ENCODE assay signal across 13 cellular contexts in the genomic region with DNA sequence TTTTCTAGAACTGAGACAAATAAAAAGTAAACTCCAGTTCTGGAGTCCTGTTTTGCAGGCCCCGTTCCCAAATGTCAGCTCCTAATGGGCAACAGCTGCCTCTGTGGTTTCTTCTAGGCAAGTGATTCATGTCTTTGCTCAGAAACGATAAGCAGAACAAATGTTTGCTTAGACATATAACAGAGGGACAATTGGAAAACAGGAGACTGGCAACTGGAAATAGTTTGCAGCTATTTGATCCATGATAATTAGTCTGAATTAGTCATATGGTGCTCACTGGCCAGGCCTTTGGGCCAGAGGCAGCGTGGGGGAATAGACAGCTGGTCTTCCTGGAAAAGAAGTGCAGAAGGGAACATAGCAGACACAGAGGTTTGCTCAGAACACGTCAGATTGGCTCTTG. TPM values are rescaled to one million over a fixed set of nuclear protein-coding genes. Genes with fewer than 3 reads are reported as not detected.
A peak's percentile ranks its signal among the peaks of the same experiment; 100 is the strongest.
DNase-seq lines count a peak whose midpoint lies in the region; ATAC-seq and TF ChIP-seq lines count a peak whose summit lies in the region.
"Had no signal": no experiment of that assay in that cellular context is flagged by ENCODE, and none has a peak within 500 bp of the region (broad histone marks: within the 10 kb centered on the region; RNA-seq: fewer than 3 reads in every experiment).

No MANE protein-coding gene starts in this region.

- peak; percentile 76 for ATAC-seq in left lung

- no peaks in the 10 kb centered on the region for H3K36me3 ChIP-seq in brain microvascular endothelial cell (replicated peaks)
- H3K36me3 ChIP-seq in left lung, result no peaks in the 10 kb centered on the region
- no peaks in the 10 kb centered on the region for H3K36me3 ChIP-seq in suprapubic skin
- H3K36me3 ChIP-seq: Peyer's patch had no signal

- TF ChIP-seq CTCF in brain microvascular endothelial cell (IDR thresholded peaks at IDR 0.05; ENCODE audit: low read depth, low read length, missing control alignments), result no peak
- TF ChIP-seq CTCF in left lung (IDR thresholded peaks at IDR 0.05), result no peak
- no peak for TF ChIP-seq CTCF in GM10248 (IDR thresholded peaks at IDR 0.05; ENCODE audit: control extremely low read depth, extremely low read depth, low read depth, missing control alignments)
- TF ChIP-seq CTCF in suprapubic skin (IDR thresholded peaks at IDR 0.05), result no peak

- DNase-seq in A172 (ENCODE audit: low spot score) (peak; percentile 92), LHCN-M2 (ENCODE audit: low read depth) (peak; percentile 99), brain microvascular endothelial cell (peak; percentile 84), left lung (no peak), GM10248 (ENCODE audit: extremely low spot score) (no peak), LoVo (ENCODE audit: low spot score) (no peak), suprapubic skin (ENCODE audit: low spot score in 2 of 2) (no peak), NAMALWA (ENCODE audit: low spot score) (no peak)
- DNase-seq: activated CD8-positive, alpha-beta memory T cell treated with anti-CD3 and anti-CD28 coated beads, Interleukin-2, amount 50 U/mL, for 4 hours; AML-193 had no signal

- H3K27me3 ChIP-seq in brain microvascular endothelial cell (replicated peaks), result no peaks in the 10 kb centered on the region
- H3K27me3 ChIP-seq in left lung, result no peaks in the 10 kb centered on the region
- peaks cover 6% of the 10 kb centered on the region for H3K27me3 ChIP-seq in suprapubic skin
- H3K27me3 ChIP-seq: Peyer's patch had no signal

- H3K4me3 ChIP-seq in brain microvascular endothelial cell (ENCODE audit: low read depth, low read length) (no peak overlapping the region), left lung (no peak overlapping the region), suprapubic skin (no peak overlapping the region)
- H3K4me3 ChIP-seq: coronary artery, Peyer's patch, skin epidermis had no signal

- in situ Hi-C loops in brain microvascular endothelial cell (cut with HindIII; ENCODE audit: low pct_ligation_motif_present, low sequenced_read_pairs), result no loop called here

- H3K4me1 ChIP-seq in left lung (no peaks in the 10 kb centered on the region), suprapubic skin (no peaks in the 10 kb centered on the region)
- H3K4me1 ChIP-seq: Peyer's patch had no signal

- WGBS in suprapubic skin, result 44% methylated on average over 4 of the region's 4 CpGs

- TF ChIP-seq EP300 in suprapubic skin (IDR thresholded peaks at IDR 0.05), result no peak

- CTCF ChIA-PET in GM10248 (lab: Yijun Ruan, JAX), result interaction anchor here (1.0 kb wide), 1 partner anchor 9 kb away, joined by 3 read pairs; no protein-coding TSS in a partner anchor

- TF ChIP-seq POLR2A in suprapubic skin (IDR thresholded peaks at IDR 0.05), result no peak

- POLR2A ChIA-PET in GM10248 (lab: Yijun Ruan, JAX), result no interaction called here

- H3K9me3 ChIP-seq in left lung, result no peaks in the 10 kb centered on the region
- H3K9me3 ChIP-seq in suprapubic skin, result no peaks in the 10 kb centered on the region
- H3K9me3 ChIP-seq: Peyer's patch had no signal

- H3K27ac ChIP-seq in brain microvascular endothelial cell (peak overlapping the region; percentile 7), left lung (peak overlapping the region in 1 of 2 donors; percentile 19), suprapubic skin (no peak overlapping the region)

- intact Hi-C loops in left lung (cut with DNase I), result no loop called here

RNA-seq across cellular contexts. Expression of a gene that starts 29.2 kb away (rescaled TPM):
- 4.7 and 5.6 TPM in 2 replicates for total RNA-seq in A172 (2014; rRNA removed; shearing (Covaris generic))
- total RNA-seq in LHCN-M2 (2014; rRNA removed) (14.3 and 17.8 TPM in 2 replicates), left lung (1 to 10 TPM; 6.7 to 7.0 TPM), suprapubic skin (1 to 10 TPM; 2.1 to 3.2 (median 2.7) TPM)
- polyA plus RNA-seq in LHCN-M2 (2012), result 9.0 TPM

Comparison
In these comparisons a context has a peak if more than half of its experiments do, and no peak if none do; other contexts are left out.
1. DNase-seq: peak in A172 (single experiment), LHCN-M2 (single experiment) and brain microvascular endothelial cell (single experiment); none in left lung (0 of 2), GM10248 (single experiment), LoVo (single experiment), suprapubic skin (0 of 2) and NAMALWA (single experiment).